ENCODE assay signal across 25 cellular contexts in genomic region chr22:43203471-43203981, GRCh38. TPM values are rescaled to one million over a fixed set of nuclear protein-coding genes. Genes with fewer than 3 reads are reported as not detected.
DNase-seq lines count a peak whose midpoint lies in the region; ATAC-seq and TF ChIP-seq lines count a peak whose summit lies in the region.
"Had no signal": no experiment of that assay in that cellular context is flagged by ENCODE, and none has a peak within 500 bp of the region (broad histone marks: within the 10 kb centered on the region; RNA-seq: fewer than 3 reads in every experiment).

No MANE protein-coding gene starts in this region.

- H3K4me3 ChIP-seq in mesenchymal stem cell (ENCODE audit: insufficient read depth in 1 of 2, low read depth in 1 of 2, low read length in 2 of 2) (no peak overlapping the region), upper lobe of right lung (no peak overlapping the region)
- H3K4me3 ChIP-seq: sigmoid colon, tibial nerve had no signal

- H2BK12ac ChIP-seq in mesenchymal stem cell (ENCODE audit: low read length in 2 of 2) = no peak overlapping the region

- H2BK120ac ChIP-seq in mesenchymal stem cell (ENCODE audit: low read depth, low read length) = no peak overlapping the region

- intact Hi-C loops in upper lobe of right lung (cut with DNase I) = no loop called here

- H4K91ac ChIP-seq in mesenchymal stem cell (ENCODE audit: low read length) = no peak overlapping the region

- H3K9me3 ChIP-seq in mesenchymal stem cell (ENCODE audit: control insufficient read depth, low read length) (no peaks in the 10 kb centered on the region), upper lobe of right lung (no peaks in the 10 kb centered on the region)
- H3K9me3 ChIP-seq: sigmoid colon, SK-N-SH, tibial nerve had no signal

- no peaks in the 10 kb centered on the region for H3K27me3 Mint-ChIP-seq in activated CD4-positive, alpha-beta T cell treated with anti-CD3 and anti-CD28 coated beads, Interleukin-2, amount 10 ng/mL, durations not matched to agents 7 days and 5 days
- H3K27me3 Mint-ChIP-seq: activated CD8-positive, alpha-beta memory T cell treated with anti-CD3 and anti-CD28 coated beads, Interleukin-2, amount 10 ng/mL, durations not matched to agents 7 days and 5 days had no signal

- H3K9me3 Mint-ChIP-seq in activated CD4-positive, alpha-beta T cell treated with anti-CD3 and anti-CD28 coated beads, Interleukin-2, amount 10 ng/mL, durations not matched to agents 7 days and 5 days = no peaks in the 10 kb centered on the region
- H3K9me3 Mint-ChIP-seq: activated naive CD4-positive, alpha-beta T cell treated with anti-CD3 and anti-CD28 coated beads for 36 hours; activated T-cell treated with anti-CD3 and anti-CD28 coated beads, Interleukin-2, amount 50 U/mL, for 72 hours; stimulated activated naive CD8-positive, alpha-beta T cell treated with anti-CD3 and anti-CD28 coated beads, Interleukin-15, Interleukin-2, amounts not matched to agents 100 ng/mL and 50 ng/mL, for 24 hours had no signal

- H3K27me3 ChIP-seq in mesenchymal stem cell (ENCODE audit: control insufficient read depth in 1 of 2, insufficient read depth in 1 of 2, low read length in 2 of 2) = peaks cover 0 to 54% of the 10 kb centered on the region in 2 experiments
- peaks cover 4% of the 10 kb centered on the region for H3K27me3 ChIP-seq in upper lobe of right lung

- CTCF ChIA-PET in activated CD4-positive, alpha-beta T cell treated with anti-CD3 and anti-CD28 coated beads, Interleukin-2, amount 10 ng/mL, durations not matched to agents 7 days and 5 days (lab: Charles Lee) = no interaction called here

- no peaks in the 10 kb centered on the region for H3K36me3 Mint-ChIP-seq in activated CD4-positive, alpha-beta T cell treated with anti-CD3 and anti-CD28 coated beads, Interleukin-2, amount 10 ng/mL, durations not matched to agents 7 days and 5 days (ENCODE audit: low read depth)
- H3K36me3 Mint-ChIP-seq: activated CD8-positive, alpha-beta memory T cell treated with anti-CD3 and anti-CD28 coated beads, Interleukin-2, amount 10 ng/mL, durations not matched to agents 7 days and 5 days; CD4-positive, alpha-beta memory T cell; naive thymus-derived CD4-positive, alpha-beta T cell had no signal

- H2AFZ ChIP-seq in mesenchymal stem cell (ENCODE audit: low read depth, low read length) = no peak overlapping the region

- ATAC-seq in upper lobe of right lung = no peak
- ATAC-seq in HG03025 (IDR thresholded peaks at IDR 0.05; ENCODE audit: low FRiP score, unreplicated experiment) = no peak
- ATAC-seq: activated CD8-positive, alpha-beta memory T cell treated with anti-CD3 and anti-CD28 coated beads, Interleukin-2, amount 10 ng/mL, durations not matched to agents 7 days and 5 days; activated T-cell treated with anti-CD3 and anti-CD28 coated beads, Interleukin-2, amount 50 U/mL, for 72 hours; left lobe of liver; naive thymus-derived CD4-positive, alpha-beta T cell had no signal

- H4K8ac ChIP-seq in mesenchymal stem cell (ENCODE audit: low read length) = peak overlapping the region; percentile 31

- no peak for DNase-seq in activated CD4-positive, alpha-beta T cell treated with anti-CD3 and anti-CD28 coated beads, Interleukin-2, amount 10 ng/mL, durations not matched to agents 7 days and 5 days
- DNase-seq in activated CD4-positive, alpha-beta T cell treated with anti-CD3 and anti-CD28 coated beads, Interleukin-2, amount 50 U/mL, for 4 hours = no peak
- DNase-seq in ecto neural progenitor cell (ENCODE audit: low spot score) = peak; percentile 67
- no peak for DNase-seq in mesenchymal stem cell
- DNase-seq in upper lobe of right lung = peak; percentile 66
- no peak for DNase-seq in activated naive CD4-positive, alpha-beta T cell (lab: John Stamatoyannopoulos, UW)
- DNase-seq in amniotic stem cell (lab: John Stamatoyannopoulos, UW) = no peak
- DNase-seq: activated CD4-positive, alpha-beta T cell treated with anti-CD3 and anti-CD28 coated beads for 48 hours; activated CD8-positive, alpha-beta memory T cell treated with anti-CD3 and anti-CD28 coated beads, Interleukin-2, amount 10 ng/mL, durations not matched to agents 7 days and 5 days; activated naive CD4-positive, alpha-beta T cell treated with anti-CD3 and anti-CD28 coated beads for 36 hours; activated T-cell treated with anti-CD3 and anti-CD28 coated beads, Interleukin-2, amount 50 U/mL, for 72 hours; CD4-positive, alpha-beta memory T cell; EL; naive thymus-derived CD4-positive, alpha-beta T cell; NCI-H1048; NCI-H187; NCI-H69; sigmoid colon; SK-N-SH; T-helper 2 cell had no signal

- POLR2A ChIA-PET in activated CD4-positive, alpha-beta T cell treated with anti-CD3 and anti-CD28 coated beads, Interleukin-2, amount 10 ng/mL, durations not matched to agents 7 days and 5 days (lab: Charles Lee) = no interaction called here

- H3K4me1 Mint-ChIP-seq in activated CD4-positive, alpha-beta T cell treated with anti-CD3 and anti-CD28 coated beads, Interleukin-2, amount 10 ng/mL, durations not matched to agents 7 days and 5 days = peaks cover 2% of the 10 kb centered on the region
- H3K4me1 Mint-ChIP-seq: activated CD8-positive, alpha-beta memory T cell treated with anti-CD3 and anti-CD28 coated beads, Interleukin-2, amount 10 ng/mL, durations not matched to agents 7 days and 5 days had no signal

- no peak for TF ChIP-seq CTCF in upper lobe of right lung (IDR thresholded peaks at IDR 0.05)

- H3K4me1 ChIP-seq in mesenchymal stem cell (ENCODE audit: control insufficient read depth, insufficient read depth, low read depth, low read length) (peaks cover 6% of the 10 kb centered on the region), upper lobe of right lung (no peaks in the 10 kb centered on the region)
- H3K4me1 ChIP-seq: sigmoid colon, tibial nerve had no signal

- no peak overlapping the region for H3K4ac ChIP-seq in mesenchymal stem cell (ENCODE audit: low read depth in 1 of 2, low read length in 2 of 2)

- H3K36me3 ChIP-seq in mesenchymal stem cell (ENCODE audit: control insufficient read depth in 1 of 2, insufficient read depth in 2 of 2, low read depth in 1 of 2, low read length in 2 of 2) = no peaks in the 10 kb centered on the region
- H3K36me3 ChIP-seq in upper lobe of right lung = no peaks in the 10 kb centered on the region
- H3K36me3 ChIP-seq: sigmoid colon had no signal

- no peak overlapping the region for H3K14ac ChIP-seq in mesenchymal stem cell (ENCODE audit: low read length in 2 of 2)

- no peak overlapping the region for H3K23ac ChIP-seq in mesenchymal stem cell (ENCODE audit: low read length in 2 of 2)

- H2BK15ac ChIP-seq in mesenchymal stem cell (ENCODE audit: low read depth, poor library complexity, severe bottlenecking) = no peak overlapping the region

- H3K27ac ChIP-seq in mesenchymal stem cell (ENCODE audit: low read length, poor library complexity, severe bottlenecking) (no peak overlapping the region), upper lobe of right lung (no peak overlapping the region)
- H3K27ac ChIP-seq: 22Rv1, sigmoid colon, tibial nerve had no signal

- 60% methylated on average over 11 of the region's 20 CpGs for WGBS in mesenchymal stem cell

- H3K4me3 Mint-ChIP-seq in activated CD4-positive, alpha-beta T cell treated with anti-CD3 and anti-CD28 coated beads, Interleukin-2, amount 10 ng/mL, durations not matched to agents 7 days and 5 days = no peak overlapping the region
- H3K4me3 Mint-ChIP-seq: activated CD8-positive, alpha-beta memory T cell treated with anti-CD3 and anti-CD28 coated beads, Interleukin-2, amount 10 ng/mL, durations not matched to agents 7 days and 5 days; activated naive CD4-positive, alpha-beta T cell treated with anti-CD3 and anti-CD28 coated beads for 36 hours; activated T-cell treated with anti-CD3 and anti-CD28 coated beads, Interleukin-2, amount 50 U/mL, for 72 hours; CD4-positive, alpha-beta memory T cell; naive thymus-derived CD4-positive, alpha-beta T cell; stimulated activated naive CD8-positive, alpha-beta T cell treated with anti-CD3 and anti-CD28 coated beads, Interleukin-15, Interleukin-2, amounts not matched to agents 100 ng/mL and 50 ng/mL, for 24 hours had no signal

- H3K18ac ChIP-seq in mesenchymal stem cell (ENCODE audit: low read depth in 1 of 2, low read length in 2 of 2) = no peak overlapping the region

- no peak overlapping the region for H2BK5ac ChIP-seq in mesenchymal stem cell (ENCODE audit: low read depth, low read length, poor library complexity, severe bottlenecking)

- no peaks in the 10 kb centered on the region for H3K79me1 ChIP-seq in mesenchymal stem cell (replicated peaks; ENCODE audit: low read length, poor library complexity, severe bottlenecking)

- peak overlapping the region; percentile 9 for H3K27ac Mint-ChIP-seq in activated CD4-positive, alpha-beta T cell treated with anti-CD3 and anti-CD28 coated beads, Interleukin-2, amount 10 ng/mL, durations not matched to agents 7 days and 5 days
- H3K27ac Mint-ChIP-seq: activated CD8-positive, alpha-beta memory T cell treated with anti-CD3 and anti-CD28 coated beads, Interleukin-2, amount 10 ng/mL, durations not matched to agents 7 days and 5 days; activated naive CD4-positive, alpha-beta T cell treated with anti-CD3 and anti-CD28 coated beads for 36 hours; activated T-cell treated with anti-CD3 and anti-CD28 coated beads, Interleukin-2, amount 50 U/mL, for 72 hours; stimulated activated naive CD8-positive, alpha-beta T cell treated with anti-CD3 and anti-CD28 coated beads, Interleukin-15, Interleukin-2, amounts not matched to agents 100 ng/mL and 50 ng/mL, for 24 hours had no signal

- no peak overlapping the region for H3K9ac ChIP-seq in mesenchymal stem cell (ENCODE audit: low read length)
- H3K9ac ChIP-seq: SK-N-SH had no signal

- H3K4me2 ChIP-seq in mesenchymal stem cell (ENCODE audit: low read length, poor library complexity, severe bottlenecking) = no peak overlapping the region
- H3K4me2 ChIP-seq: SK-N-SH had no signal

- H2AK5ac ChIP-seq in mesenchymal stem cell (ENCODE audit: low read length, severe bottlenecking) = no peak overlapping the region

RNA-seq across cellular contexts. Expression of gene TTLL12, which starts 16.6 kb away (rescaled TPM):
- total RNA-seq in activated CD4-positive, alpha-beta T cell treated with anti-CD3 and anti-CD28 coated beads, Interleukin-2, amount 10 ng/mL, durations not matched to agents 7 days and 5 days = 10 to 100 TPM; 42.9 to 44.6 TPM
- 14.5 TPM for polyA plus RNA-seq in mesenchymal stem cell (2013, experiment 1 of 2)
- 15.3 TPM for polyA plus RNA-seq in mesenchymal stem cell (2013, experiment 2 of 2)
- total RNA-seq in upper lobe of right lung = 20.5 TPM

RNA-seq across cellular contexts. Expression of gene TSPO, which starts 52.2 kb away (rescaled TPM):
- 100 to 1,000 TPM in 1 of 2 experiments, 10 to 100 TPM in 1; 90.9 to 122 TPM for total RNA-seq in activated CD4-positive, alpha-beta T cell treated with anti-CD3 and anti-CD28 coated beads, Interleukin-2, amount 10 ng/mL, durations not matched to agents 7 days and 5 days
- 245 TPM for polyA plus RNA-seq in mesenchymal stem cell (2013, experiment 1 of 2)
- polyA plus RNA-seq in mesenchymal stem cell (2013, experiment 2 of 2) = 258 TPM
- 185 TPM for total RNA-seq in upper lobe of right lung

Comparison
In these comparisons a context has a peak if more than half of its experiments do, and no peak if none do; other contexts are left out.
1. DNase-seq: peak in ecto neural progenitor cell (single experiment) and upper lobe of right lung (single experiment); none in activated CD4-positive, alpha-beta T cell treated with anti-CD3 and anti-CD28 coated beads, Interleukin-2, amount 10 ng/mL, durations not matched to agents 7 days and 5 days (single experiment), activated CD4-positive, alpha-beta T cell treated with anti-CD3 and anti-CD28 coated beads, Interleukin-2, amount 50 U/mL, for 4 hours (0 of 2), mesenchymal stem cell (single experiment), activated naive CD4-positive, alpha-beta T cell (0 of 4) and amniotic stem cell (single experiment).